23 cellular contexts compared by ENCODE assay signal in genomic region chr2:216742411-216742810, GRCh38. TPM values are rescaled to one million over a fixed set of nuclear protein-coding genes. Genes with fewer than 3 reads are reported as not detected.
DNase-seq lines count a peak whose midpoint lies in the region; ATAC-seq, FAIRE-seq and TF ChIP-seq lines count a peak whose summit lies in the region.
"Had no signal": no experiment of that assay in that cellular context is flagged by ENCODE, and none has a peak within 500 bp of the region (broad histone marks: within the 10 kb centered on the region; RNA-seq: fewer than 3 reads in every experiment).

No MANE protein-coding gene starts in this region.

- no TSS peak for BruUV-seq in A673 (replicated peaks; lab: Mats Ljungman, UMichigan)

- H3K36me3 Mint-ChIP-seq in activated naive CD4-positive, alpha-beta T cell treated with anti-CD3 and anti-CD28 coated beads for 36 hours (ENCODE audit: low read depth) = no peaks in the 10 kb centered on the region
- no peaks in the 10 kb centered on the region for H3K36me3 Mint-ChIP-seq in stimulated activated memory B cell treated with anti-CD40 and anti-IgM and Interleukin-4, amounts not matched to agents 10 μg/mL and 1 μg/mL and 100 μg/mL, for 72 hours

- 89 to 92% (median 89%) methylated on average over 3 of the region's 3 CpGs for whole genome bisulfite sequencing in ovary, 3 donors
- WGBS in aorta, 2 donors = 95 to 97% methylated on average over 3 of the region's 3 CpGs

- H3K4me1 ChIP-seq in left ventricle myocardium inferior = peaks cover 12% of the 10 kb centered on the region
- peaks cover 26% of the 10 kb centered on the region for H3K4me1 ChIP-seq in ovary (ENCODE audit: insufficient read depth)
- no peaks in the 10 kb centered on the region for H3K4me1 ChIP-seq in aorta (ENCODE audit: control insufficient read depth in 1 of 2, insufficient read depth in 2 of 2, low read length in 2 of 2)
- H3K4me1 ChIP-seq in A673 (ENCODE audit: insufficient read depth, low read length, poor library complexity, severe bottlenecking) = no peaks in the 10 kb centered on the region

- H3K9me3 ChIP-seq in left ventricle myocardium inferior (replicated peaks) = no peaks in the 10 kb centered on the region
- no peaks in the 10 kb centered on the region for H3K9me3 ChIP-seq in ovary
- H3K9me3 ChIP-seq in aorta (ENCODE audit: control insufficient read depth, low read length) = no peaks in the 10 kb centered on the region
- H3K9me3 ChIP-seq in A673 (ENCODE audit: low read depth, low read length, poor library complexity, severe bottlenecking) = no peaks in the 10 kb centered on the region
- H3K9me3 ChIP-seq: BE2C had no signal

- H3K36me3 ChIP-seq in bronchial epithelial cell (ENCODE audit: control insufficient read depth, insufficient read depth, low read length) (no peaks in the 10 kb centered on the region), left ventricle myocardium inferior (no peaks in the 10 kb centered on the region), ovary (no peaks in the 10 kb centered on the region), aorta (ENCODE audit: control insufficient read depth in 1 of 2, insufficient read depth in 2 of 2, low read length in 1 of 2) (no peaks in the 10 kb centered on the region), A673 (ENCODE audit: insufficient read depth, low read length, poor library complexity, severe bottlenecking) (no peaks in the 10 kb centered on the region)
- H3K36me3 ChIP-seq: BE2C had no signal

- FAIRE-seq in bronchial epithelial cell (lab: Jason Lieb, UNC) = peak; percentile 76
- FAIRE-seq: keratinocyte had no signal

- no peak for TF ChIP-seq EP300 in ovary (IDR thresholded peaks at IDR 0.05)

- peak; percentile 81 for ATAC-seq in aorta (ENCODE audit: low FRiP score)
- ATAC-seq in stimulated activated memory B cell treated with anti-CD40 and anti-IgM and Interleukin-4, amounts not matched to agents 10 μg/mL and 1 μg/mL and 100 μg/mL, for 72 hours = no peak

- H3K27ac Mint-ChIP-seq in activated naive CD4-positive, alpha-beta T cell treated with anti-CD3 and anti-CD28 coated beads for 36 hours = no peak overlapping the region
- H3K27ac Mint-ChIP-seq in stimulated activated memory B cell treated with anti-CD40 and anti-IgM and Interleukin-4, amounts not matched to agents 10 μg/mL and 1 μg/mL and 100 μg/mL, for 72 hours = no peak overlapping the region
- H3K27ac Mint-ChIP-seq: activated CD4-positive, alpha-beta T cell treated with anti-CD3 and anti-CD28 coated beads, Interleukin-2, amount 10 ng/mL, durations not matched to agents 24 days and 14 days; HFFc6 had no signal

- no peak for TF ChIP-seq CTCF in bronchial epithelial cell (IDR thresholded peaks at IDR 0.05; ENCODE audit: insufficient read depth, low read length, severe bottlenecking)
- TF ChIP-seq CTCF in left ventricle myocardium inferior (IDR thresholded peaks at IDR 0.05; ENCODE audit: borderline replicate concordance) = no peak
- no peak for TF ChIP-seq CTCF in ovary (IDR thresholded peaks at IDR 0.05)
- no peak for TF ChIP-seq CTCF in A673 (conservative IDR thresholded peaks at IDR 0.05; ENCODE audit: low read depth, low read length)

- intact Hi-C loops in left ventricle myocardium inferior (cut with micrococcal nuclease) (no loop called here), ovary (cut with DNase I) (no loop called here), aorta (cut with DNase I) (no loop called here), A673 (cut with micrococcal nuclease; ENCODE audit: unreplicated experiment) (no loop called here)
- intact Hi-C loops in activated naive CD4-positive, alpha-beta T cell treated with anti-CD3 and anti-CD28 coated beads for 36 hours (cut with micrococcal nuclease) = no loop called here

- H3K4me3 ChIP-seq in bronchial epithelial cell (ENCODE audit: low read depth, low read length) = no peak overlapping the region
- H3K4me3 ChIP-seq in left ventricle myocardium inferior = no peak overlapping the region
- H3K4me3 ChIP-seq in ovary = no peak overlapping the region
- no peak overlapping the region for H3K4me3 ChIP-seq in aorta (ENCODE audit: low read length in 2 of 2)
- H3K4me3 ChIP-seq in A673 (ENCODE audit: low read depth, low read length, poor library complexity, severe bottlenecking) = no peak overlapping the region

- H3K27me3 ChIP-seq in bronchial epithelial cell (ENCODE audit: control insufficient read depth, insufficient read depth, low read length) = peaks cover 8% of the 10 kb centered on the region
- no peaks in the 10 kb centered on the region for H3K27me3 ChIP-seq in left ventricle myocardium inferior (ENCODE audit: low read depth)
- H3K27me3 ChIP-seq in ovary = no peaks in the 10 kb centered on the region
- no peaks in the 10 kb centered on the region for H3K27me3 ChIP-seq in aorta (ENCODE audit: control insufficient read depth in 1 of 2, insufficient read depth in 2 of 2, low read length in 1 of 2)
- peaks cover 9% of the 10 kb centered on the region for H3K27me3 ChIP-seq in A673 (replicated peaks; ENCODE audit: insufficient read depth, low read depth, low read length, poor library complexity)
- H3K27me3 ChIP-seq: BE2C had no signal

- no peaks in the 10 kb centered on the region for H3K27me3 Mint-ChIP-seq in activated naive CD4-positive, alpha-beta T cell treated with anti-CD3 and anti-CD28 coated beads for 36 hours (ENCODE audit: low read depth)
- H3K27me3 Mint-ChIP-seq in stimulated activated memory B cell treated with anti-CD40 and anti-IgM and Interleukin-4, amounts not matched to agents 10 μg/mL and 1 μg/mL and 100 μg/mL, for 72 hours = peaks cover 35% of the 10 kb centered on the region

- H3K27ac ChIP-seq in left ventricle myocardium inferior (replicated peaks) (peak overlapping the region; percentile 66), ovary (no peak overlapping the region), aorta (ENCODE audit: low read depth in 1 of 2, low read length in 2 of 2) (no peak overlapping the region), A673 (ENCODE audit: low read depth, low read length, poor library complexity, severe bottlenecking) (no peak overlapping the region)

- CTCF ChIA-PET in activated naive CD4-positive, alpha-beta T cell treated with anti-CD3 and anti-CD28 coated beads for 36 hours (lab: Charles Lee) = no interaction called here
- CTCF ChIA-PET in A673 (lab: Charles Lee) = no interaction called here

- H3K4me1 Mint-ChIP-seq in activated naive CD4-positive, alpha-beta T cell treated with anti-CD3 and anti-CD28 coated beads for 36 hours (ENCODE audit: low read depth) = no peaks in the 10 kb centered on the region
- H3K4me1 Mint-ChIP-seq in stimulated activated memory B cell treated with anti-CD40 and anti-IgM and Interleukin-4, amounts not matched to agents 10 μg/mL and 1 μg/mL and 100 μg/mL, for 72 hours = no peaks in the 10 kb centered on the region
- H3K4me1 Mint-ChIP-seq: activated CD4-positive, alpha-beta T cell treated with anti-CD3 and anti-CD28 coated beads, Interleukin-2, amount 10 ng/mL, durations not matched to agents 24 days and 14 days had no signal

- TF ChIP-seq POLR2A in ovary (IDR thresholded peaks at IDR 0.05) = peak; percentile 4

- H3K9me3 Mint-ChIP-seq in activated naive CD4-positive, alpha-beta T cell treated with anti-CD3 and anti-CD28 coated beads for 36 hours = no peaks in the 10 kb centered on the region
- no peaks in the 10 kb centered on the region for H3K9me3 Mint-ChIP-seq in stimulated activated memory B cell treated with anti-CD40 and anti-IgM and Interleukin-4, amounts not matched to agents 10 μg/mL and 1 μg/mL and 100 μg/mL, for 72 hours
- H3K9me3 Mint-ChIP-seq: activated CD4-positive, alpha-beta T cell treated with anti-CD3 and anti-CD28 coated beads, Interleukin-2, amount 10 ng/mL, durations not matched to agents 24 days and 14 days; HFFc6 had no signal

- POLR2A ChIA-PET in A673 (lab: Charles Lee; ENCODE audit: low non-redundant PET) = no interaction called here

- DNase-seq in bronchial epithelial cell (ENCODE audit: low read depth) (no peak), left ventricle myocardium inferior (peak; percentile 47), ovary (peak in 2 of 5 donors; percentile 29 to 71), aorta (no peak), A673 (ENCODE audit: low spot score) (no peak)
- DNase-seq in activated naive CD4-positive, alpha-beta T cell treated with anti-CD3 and anti-CD28 coated beads for 36 hours = no peak
- DNase-seq: activated CD4-positive, alpha-beta T cell treated with anti-CD3 and anti-CD28 coated beads, Interleukin-2, amount 10 ng/mL, durations not matched to agents 24 days and 14 days; activated CD8-positive, alpha-beta memory T cell treated with anti-CD3 and anti-CD28 coated beads, Interleukin-2, amount 50 U/mL, for 4 hours; activated effector memory CD4-positive, alpha-beta T cell treated with anti-CD3 and anti-CD28 coated beads, Interleukin-2, amount 50 U/mL, for 16 hours; amygdala; BE2C; effector memory CD4-positive, alpha-beta T cell; EL; HFFc6; hypothalamus; NCI-H1417; NCI-H524 treated with DMSO at 0.1 percent for 48 hours; SHP77; stimulated activated CD4-positive, alpha-beta T cell treated with anti-CD3 and anti-CD28 coated beads, Interleukin-15, amount 100 ng/mL, for 24 hours; T-helper 1 cell had no signal

- H3K4me3 Mint-ChIP-seq in activated naive CD4-positive, alpha-beta T cell treated with anti-CD3 and anti-CD28 coated beads for 36 hours = no peak overlapping the region
- H3K4me3 Mint-ChIP-seq in stimulated activated memory B cell treated with anti-CD40 and anti-IgM and Interleukin-4, amounts not matched to agents 10 μg/mL and 1 μg/mL and 100 μg/mL, for 72 hours = no peak overlapping the region
- H3K4me3 Mint-ChIP-seq: activated CD4-positive, alpha-beta T cell treated with anti-CD3 and anti-CD28 coated beads, Interleukin-2, amount 10 ng/mL, durations not matched to agents 24 days and 14 days; HFFc6; neural crest cell had no signal

RNA-seq across cellular contexts. Expression of gene IGFBP5, which starts 47.1 kb away (rescaled TPM):
- total RNA-seq in bronchial epithelial cell (0.51 and 9.2 TPM in 2 replicates), left ventricle myocardium inferior (138 TPM), ovary (1,000 to 10,000 TPM in 6 of 7 donors, 100 to 1,000 TPM in 1; 718 to 3,214 (median 2,824) TPM), aorta (1,000 to 10,000 TPM in 1 of 2 donors, 100 to 1,000 TPM in 1; 808 to 1,222 TPM), A673 (2021) (5.4 and 7.1 TPM in 2 replicates)
- polyA plus RNA-seq in ovary (1,000 to 10,000 TPM in 1 of 2 donors, 100 to 1,000 TPM in 1; 929 to 1,464 TPM), aorta (100 to 1,000 TPM; 123 to 385 TPM)
- total RNA-seq in activated naive CD4-positive, alpha-beta T cell treated with anti-CD3 and anti-CD28 coated beads for 36 hours = not detected
- total RNA-seq: activated CD4-positive, alpha-beta T cell treated with anti-CD3 and anti-CD28 coated beads, Interleukin-2, amount 10 ng/mL, durations not matched to agents 24 days and 14 days had no signal

Comparison
In these comparisons a context has a peak if more than half of its experiments do, and no peak if none do; other contexts are left out.
1. RNA of gene IGFBP5, which starts 47.1 kb away (total RNA-seq): 718 to 3,214 TPM in ovary, 808 to 1,222 TPM in aorta and 138 TPM in left ventricle myocardium inferior (single experiment); 0.51 to 9.2 TPM in bronchial epithelial cell, 5.4 to 7.1 TPM in A673 and not detected in activated naive CD4-positive, alpha-beta T cell treated with anti-CD3 and anti-CD28 coated beads for 36 hours; every median in the first group is over 10 times any median in the second.